In the genomic region with DNA sequence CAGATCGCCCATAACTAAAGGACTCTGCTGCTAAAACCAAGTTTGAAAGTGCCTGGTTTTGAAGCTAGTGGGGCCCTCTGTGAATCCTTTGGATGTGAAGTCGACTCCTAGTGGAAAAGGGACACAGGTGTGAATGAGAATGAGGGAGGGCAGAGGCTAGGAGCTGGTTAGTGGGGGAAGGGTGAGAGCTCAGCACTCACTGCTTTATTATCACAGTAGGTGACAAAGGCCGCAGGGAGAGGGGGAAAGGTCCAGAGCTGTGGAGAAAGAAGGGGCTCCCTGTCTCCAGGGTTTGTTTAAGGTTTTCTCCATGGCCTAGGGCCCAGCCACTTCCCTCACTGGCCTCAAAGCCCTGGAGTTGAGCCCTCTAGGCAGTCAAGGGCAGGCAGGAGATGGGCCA, we compare ENCODE assay signal across 17 cellular contexts. TPM values are rescaled to one million over a fixed set of nuclear protein-coding genes. Genes with fewer than 3 reads are reported as not detected.
A peak's percentile ranks its signal among the peaks of the same experiment; 100 is the strongest.
DNase-seq lines count a peak whose midpoint lies in the region; ATAC-seq and TF ChIP-seq lines count a peak whose summit lies in the region.
"Had no signal": no experiment of that assay in that cellular context is flagged by ENCODE, and none has a peak within 500 bp of the region (broad histone marks: within the 10 kb centered on the region; RNA-seq: fewer than 3 reads in every experiment).

No MANE protein-coding gene starts in this region.

- DNase-seq in NCI-H2227 (lab: John Stamatoyannopoulos, UW; ENCODE audit: unreplicated experiment) (peak; percentile 4), NCI-H2227 treated with DMSO at 0.1 percent for 48 hours (lab: John Stamatoyannopoulos, UW) (no peak), NCI-H69 (lab: John Stamatoyannopoulos, UW) (peak; percentile 13), transverse colon (no peak), superior temporal gyrus (ENCODE audit: extremely low spot score) (no peak), iPS-NIHi11 (ENCODE audit: low spot score) (no peak)
- DNase-seq: 8988T, COR-L47, NCI-H146, NCI-H446, NCI-H748 treated with DMSO at 0.1 percent for 48 hours, SK-N-SH had no signal

- H3K36me3 ChIP-seq in iPS-20b (ENCODE audit: insufficient read depth, low read depth, low read length) = peaks cover 19% of the 10 kb centered on the region
- peaks cover 0 to 13% (median 3%) of the 10 kb centered on the region in 4 donors for H3K36me3 ChIP-seq in transverse colon

- no peak for TF ChIP-seq POLR2A in transverse colon (IDR thresholded peaks at IDR 0.05)

- 54% methylated on average over 3 of the region's 3 CpGs; no CpG with 5 or more reads in 1 of the 2 donors for WGBS in transverse colon (ENCODE audit: low coverage in 1 of 2), 2 donors

- no peak for TF ChIP-seq EP300 in transverse colon (IDR thresholded peaks at IDR 0.05; ENCODE audit: low read depth)

- no peaks in the 10 kb centered on the region for H3K27me3 ChIP-seq in iPS-20b (ENCODE audit: insufficient read depth, low read length)
- no peaks in the 10 kb centered on the region for H3K27me3 ChIP-seq in transverse colon

- H3K9me3 ChIP-seq in iPS-20b (ENCODE audit: insufficient read depth, low read depth, low read length) (no peaks in the 10 kb centered on the region), transverse colon (no peaks in the 10 kb centered on the region)
- H3K9me3 ChIP-seq: SK-N-SH had no signal

- ATAC-seq in GM21786 (IDR thresholded peaks at IDR 0.05; ENCODE audit: unreplicated experiment) = no peak
- ATAC-seq: Panc1, Right ventricle myocardium inferior had no signal

- H3K4me3 ChIP-seq in iPS-20b (ENCODE audit: low read length) = no peak overlapping the region
- no peak overlapping the region for H3K4me3 ChIP-seq in transverse colon

- H3K4me1 ChIP-seq in iPS-20b (ENCODE audit: insufficient read depth, low read length) (no peaks in the 10 kb centered on the region), transverse colon (peaks cover 0 to 30% (median 19%) of the 10 kb centered on the region in 4 donors)

- 0 out of 2 replicates have a peak overlapping the region, but pooled peaks have one; percentile 12 for H3K9ac ChIP-seq in iPS-20b (ENCODE audit: low read depth, low read length)
- H3K9ac ChIP-seq: SK-N-SH had no signal

- in situ Hi-C loops in transverse colon (cut with MboI; ENCODE audit: low pct_ligation_motif_present in 1 of 4, low pct_unique_long_range_greater_than_20kb in 1 of 4, low sequenced_read_pairs in 3 of 4) = no loop called here

- H3K27ac ChIP-seq in iPS-20b (ENCODE audit: low read length) = no peak overlapping the region
- peak overlapping the region in 3 of 4 donors; percentile 13 to 38 (median 37) for H3K27ac ChIP-seq in transverse colon
- H3K27ac ChIP-seq: C4-2B had no signal

- intact Hi-C loops in transverse colon (cut with DNase I; ENCODE audit: low total_unique reads) = no loop called here

- no peak for TF ChIP-seq CTCF in transverse colon (IDR thresholded peaks at IDR 0.05)

RNA-seq across cellular contexts. Expression of gene HDHD3, which starts 3.5 kb away (rescaled TPM):
- total RNA-seq in transverse colon = 100 to 1,000 TPM; 156 to 269 (median 237) TPM

RNA-seq across cellular contexts. Expression of gene BSPRY, which starts 23.9 kb away (rescaled TPM):
- 10 to 100 TPM in 3 of 4 donors, 1 to 10 TPM in 1; 9.0 to 36.8 (median 26.8) TPM for total RNA-seq in transverse colon

RNA-seq across cellular contexts. Expression of gene ALAD, which starts 27.8 kb away (rescaled TPM):
- 100 to 1,000 TPM in 1 of 4 donors, 10 to 100 TPM in 3; 18.5 to 107 (median 63.0) TPM for total RNA-seq in transverse colon

RNA-seq across cellular contexts. Expression of gene WDR31, which starts 33.2 kb away (rescaled TPM):
- total RNA-seq in transverse colon = 1 to 10 TPM in 3 of 4 donors, under 1 TPM in 1; 0.60 to 3.0 (median 1.6) TPM

RNA-seq across cellular contexts. Expression of gene POLE3, which starts 37.2 kb away (rescaled TPM):
- 10 to 100 TPM in 3 of 4 donors, 1 to 10 TPM in 1; 4.2 to 58.7 (median 24.4) TPM for total RNA-seq in transverse colon

Comparison
In these comparisons a context has a peak if more than half of its experiments do, and no peak if none do; other contexts are left out.
1. DNase-seq: peak in NCI-H2227 (single experiment) and NCI-H69 (single experiment); none in NCI-H2227 treated with DMSO at 0.1 percent for 48 hours (single experiment), transverse colon (single experiment), superior temporal gyrus (single experiment) and iPS-NIHi11 (single experiment).